In genomic region chr4:14110407-14110806, GRCh38 we compare ENCODE assay signal across 17 cellular contexts.
A peak's percentile ranks its signal among the peaks of the same experiment; 100 is the strongest.
DNase-seq lines count a peak whose midpoint lies in the region; ATAC-seq and TF ChIP-seq lines count a peak whose summit lies in the region.
"Had no signal": no experiment of that assay in that cellular context is flagged by ENCODE, and none has a peak within 500 bp of the region (broad histone marks: within the 10 kb centered on the region; RNA-seq: fewer than 3 reads in every experiment).

No MANE protein-coding gene starts in this region.

- H3K4ac ChIP-seq in IMR-90 (ENCODE audit: low read depth, low read length) (no peak overlapping the region), mesenchymal stem cell (ENCODE audit: low read depth in 1 of 2, low read length in 2 of 2) (no peak overlapping the region)

- H3K79me1 ChIP-seq in IMR-90 (ENCODE audit: low read depth in 1 of 2, low read length in 2 of 2), result no peaks in the 10 kb centered on the region
- H3K79me1 ChIP-seq in mesenchymal stem cell (replicated peaks; ENCODE audit: low read length, poor library complexity, severe bottlenecking), result no peaks in the 10 kb centered on the region

- no peak overlapping the region for H3K4me2 ChIP-seq in IMR-90 (ENCODE audit: low read depth, low read length)
- no peak overlapping the region for H3K4me2 ChIP-seq in mesenchymal stem cell (ENCODE audit: low read length, poor library complexity, severe bottlenecking)
- H3K4me2 ChIP-seq: BLaER1 had no signal

- no peak overlapping the region for H4K8ac ChIP-seq in IMR-90 (ENCODE audit: low read depth in 2 of 2, low read length in 2 of 2)
- no peak overlapping the region for H4K8ac ChIP-seq in mesenchymal stem cell (ENCODE audit: low read length)

- TF ChIP-seq POLR2A in IMR-90 (IDR thresholded peaks at IDR 0.05; ENCODE audit: low read depth, low read length), result no peak

- H4K5ac ChIP-seq in IMR-90 (ENCODE audit: low read depth, low read length), result no peak overlapping the region

- no peaks in the 10 kb centered on the region for H3K4me1 ChIP-seq in IMR-90 (ENCODE audit: control insufficient read depth, insufficient read depth, low read length)
- H3K4me1 ChIP-seq in mesenchymal stem cell (ENCODE audit: control insufficient read depth, insufficient read depth, low read depth, low read length), result peaks cover 1% of the 10 kb centered on the region
- peaks cover 0 to 4% (median 0%) of the 10 kb centered on the region in 4 donors for H3K4me1 ChIP-seq in tibial artery
- H3K4me1 ChIP-seq: BLaER1, sigmoid colon had no signal

- no peak overlapping the region for H3K23ac ChIP-seq in IMR-90 (ENCODE audit: low read depth, low read length)
- no peak overlapping the region for H3K23ac ChIP-seq in mesenchymal stem cell (ENCODE audit: low read length in 2 of 2)

- peak; percentile 55 for DNase-seq in AG08395 (ENCODE audit: low spot score)
- peak; percentile 85 for DNase-seq in IMR-90
- peak; percentile 51 to 88 for DNase-seq in cardiac fibroblast (ENCODE audit: low read depth in 2 of 2)
- peak; percentile 9 for DNase-seq in mesenchymal stem cell
- DNase-seq in activated CD4-positive, alpha-beta memory T cell treated with anti-CD3 and anti-CD28 coated beads, Interleukin-2, amount 10 ng/mL, durations not matched to agents 7 days and 5 days, result no peak
- no peak for DNase-seq in tibial artery
- DNase-seq: activated T-cell treated with anti-CD3 and anti-CD28 coated beads for 4 hours; DMS53; NCI-H524; OCI-M1; sigmoid colon; stimulated activated naive CD8-positive, alpha-beta T cell treated with anti-CD3 and anti-CD28 coated beads, Interleukin-15, Interleukin-2, amounts not matched to agents 100 U/mL and 50 U/mL, for 24 hours had no signal

- H3K9me1 ChIP-seq in IMR-90 (ENCODE audit: insufficient read depth, low read length), result no peaks in the 10 kb centered on the region

- in situ Hi-C loops in IMR-90 (cut with MboI; ENCODE audit: low sequenced_read_pairs), result no loop called here

- H3K4me3 ChIP-seq in IMR-90 (ENCODE audit: insufficient read depth, low read depth, low read length) (no peak overlapping the region), cardiac fibroblast (replicated peaks in 1 of 2; ENCODE audit: low read depth in 2 of 2, low read length in 2 of 2) (no peak overlapping the region), mesenchymal stem cell (ENCODE audit: insufficient read depth in 1 of 2, low read depth in 1 of 2, low read length in 2 of 2) (no peak overlapping the region), tibial artery (no peak overlapping the region)
- H3K4me3 ChIP-seq: BLaER1, lung, sigmoid colon had no signal

- H3K27me3 Mint-ChIP-seq in activated CD4-positive, alpha-beta memory T cell treated with anti-CD3 and anti-CD28 coated beads, Interleukin-2, amount 10 ng/mL, durations not matched to agents 7 days and 5 days, result no peaks in the 10 kb centered on the region

- H3K14ac ChIP-seq in IMR-90 (replicated peaks; ENCODE audit: low read depth, low read length) (no peak overlapping the region), mesenchymal stem cell (ENCODE audit: low read length in 2 of 2) (no peak overlapping the region)

- no peak for TF ChIP-seq RAD21 in IMR-90 (IDR thresholded peaks at IDR 0.05; ENCODE audit: low read length)

- H3K18ac ChIP-seq in IMR-90 (ENCODE audit: low read depth, low read length) (no peak overlapping the region; the same call in 1 of the 2 replicates), mesenchymal stem cell (ENCODE audit: low read depth in 1 of 2, low read length in 2 of 2) (no peak overlapping the region)

- no peaks in the 10 kb centered on the region for H3K36me3 ChIP-seq in IMR-90 (ENCODE audit: control insufficient read depth, insufficient read depth, low read length)
- no peaks in the 10 kb centered on the region for H3K36me3 ChIP-seq in mesenchymal stem cell (ENCODE audit: control insufficient read depth in 1 of 2, insufficient read depth in 2 of 2, low read depth in 1 of 2, low read length in 2 of 2)
- H3K36me3 ChIP-seq in tibial artery, result no peaks in the 10 kb centered on the region
- H3K36me3 ChIP-seq: BLaER1, sigmoid colon had no signal

- H3K4me3 Mint-ChIP-seq in activated CD4-positive, alpha-beta memory T cell treated with anti-CD3 and anti-CD28 coated beads, Interleukin-2, amount 10 ng/mL, durations not matched to agents 7 days and 5 days, result no peak overlapping the region
- H3K4me3 Mint-ChIP-seq: activated naive CD8-positive, alpha-beta T cell had no signal

- no peaks in the 10 kb centered on the region for H3K36me3 Mint-ChIP-seq in activated CD4-positive, alpha-beta memory T cell treated with anti-CD3 and anti-CD28 coated beads, Interleukin-2, amount 10 ng/mL, durations not matched to agents 7 days and 5 days (ENCODE audit: low read depth)
- H3K36me3 Mint-ChIP-seq: activated naive CD8-positive, alpha-beta T cell had no signal

- H3K9ac ChIP-seq in IMR-90 (ENCODE audit: low read depth, low read length) (no peak overlapping the region), mesenchymal stem cell (ENCODE audit: low read length) (peak overlapping the region; percentile 77)
- H3K9ac ChIP-seq: BLaER1 had no signal

- ATAC-seq in IMR-90 (ENCODE audit: low read depth) (peak; percentile 93), HG03378 (IDR thresholded peaks at IDR 0.05; ENCODE audit: unreplicated experiment) (no peak)
- ATAC-seq in activated CD4-positive, CD25-positive, alpha-beta regulatory T cell treated with anti-CD3 and anti-CD28 coated beads, Interleukin-2, amount 50 U/mL, for 24 hours, result no peak
- ATAC-seq: stimulated activated naive CD8-positive, alpha-beta T cell treated with anti-CD3 and anti-CD28 coated beads, Interleukin-15, Interleukin-2, amounts not matched to agents 100 U/mL and 50 U/mL, for 24 hours had no signal

- H3K27ac Mint-ChIP-seq in activated CD4-positive, alpha-beta memory T cell treated with anti-CD3 and anti-CD28 coated beads, Interleukin-2, amount 10 ng/mL, durations not matched to agents 7 days and 5 days, result no peak overlapping the region
- H3K27ac Mint-ChIP-seq: activated naive CD8-positive, alpha-beta T cell had no signal

- H2AK5ac ChIP-seq in IMR-90 (ENCODE audit: low read depth, low read length) (no peak overlapping the region), mesenchymal stem cell (ENCODE audit: low read length, severe bottlenecking) (no peak overlapping the region)

- H2AFZ ChIP-seq in IMR-90 (replicated peaks; ENCODE audit: low read length, poor library complexity) (no peak overlapping the region), mesenchymal stem cell (ENCODE audit: low read depth, low read length) (no peak overlapping the region)

- POLR2A ChIA-PET in IMR-90 (lab: Charles Lee; ENCODE audit: unreplicated experiment), result no interaction called here
- POLR2A ChIA-PET in activated CD4-positive, alpha-beta memory T cell treated with anti-CD3 and anti-CD28 coated beads, Interleukin-2, amount 10 ng/mL, durations not matched to agents 7 days and 5 days (lab: Charles Lee), result no interaction called here

- H2BK15ac ChIP-seq in IMR-90 (ENCODE audit: low read depth, low read length), result 0 out of 3 replicates have a peak overlapping the region, but pooled peaks have one; percentile 31
- no peak overlapping the region for H2BK15ac ChIP-seq in mesenchymal stem cell (ENCODE audit: low read depth, poor library complexity, severe bottlenecking)

- H3K4me1 Mint-ChIP-seq in activated CD4-positive, alpha-beta memory T cell treated with anti-CD3 and anti-CD28 coated beads, Interleukin-2, amount 10 ng/mL, durations not matched to agents 7 days and 5 days, result no peaks in the 10 kb centered on the region

- H3K9me3 ChIP-seq in IMR-90 (ENCODE audit: control insufficient read depth, insufficient read depth, low read length) (no peaks in the 10 kb centered on the region), mesenchymal stem cell (ENCODE audit: control insufficient read depth, low read length) (peaks cover 22% of the 10 kb centered on the region), tibial artery (no peaks in the 10 kb centered on the region)

- H2BK120ac ChIP-seq in IMR-90 (ENCODE audit: low read depth, low read length), result no peak overlapping the region
- no peak overlapping the region for H2BK120ac ChIP-seq in mesenchymal stem cell (ENCODE audit: low read depth, low read length)

- H2BK12ac ChIP-seq in mesenchymal stem cell (ENCODE audit: low read length in 2 of 2), result no peak overlapping the region

- CTCF ChIA-PET in IMR-90 (lab: Yijun Ruan, JAX), result interaction anchor here (0.6 kb wide), 1 partner anchor 149 kb away, joined by 5 read pairs; no protein-coding TSS in a partner anchor
- CTCF ChIA-PET in activated CD4-positive, alpha-beta memory T cell treated with anti-CD3 and anti-CD28 coated beads, Interleukin-2, amount 10 ng/mL, durations not matched to agents 7 days and 5 days (lab: Charles Lee), result no interaction called here

- BruUV-seq in IMR-90 (replicated peaks; lab: Mats Ljungman, UMichigan), result no TSS peak

- intact Hi-C loops in IMR-90 (cut with micrococcal nuclease) (no loop called here), tibial artery (cut with DNase I; ENCODE audit: low total_unique reads) (no loop called here)

- dilution Hi-C loops in IMR-90 (cut with HindIII; ENCODE audit: low sequenced_read_pairs, unreplicated experiment), result no loop called here

- H2BK5ac ChIP-seq in IMR-90 (ENCODE audit: low read depth, low read length, poor library complexity, severe bottlenecking) (no peak overlapping the region), mesenchymal stem cell (ENCODE audit: low read depth, low read length, poor library complexity, severe bottlenecking) (no peak overlapping the region)

- H3K27me3 ChIP-seq in IMR-90 (ENCODE audit: control insufficient read depth, insufficient read depth, low read length), result no peaks in the 10 kb centered on the region
- no peaks in the 10 kb centered on the region for H3K27me3 ChIP-seq in mesenchymal stem cell (ENCODE audit: control insufficient read depth in 1 of 2, insufficient read depth in 1 of 2, low read length in 2 of 2)
- H3K27me3 ChIP-seq in tibial artery, result no peaks in the 10 kb centered on the region
- H3K27me3 ChIP-seq: BLaER1, sigmoid colon had no signal

- no peaks in the 10 kb centered on the region for H4K20me1 ChIP-seq in IMR-90 (ENCODE audit: insufficient read depth, low read length)
- H4K20me1 ChIP-seq: BLaER1 had no signal

- no peak overlapping the region for H2AK9ac ChIP-seq in IMR-90 (replicated peaks; ENCODE audit: low read depth, low read length, poor library complexity)

- TF ChIP-seq CTCF in IMR-90 (conservative IDR thresholded peaks at IDR 0.05; ENCODE audit: low read depth, low read length), result no peak
- TF ChIP-seq CTCF in cardiac fibroblast (IDR thresholded peaks at IDR 0.05; ENCODE audit: low read depth, low read length), result no peak
- TF ChIP-seq CTCF in tibial artery (IDR thresholded peaks at IDR 0.05), result no peak

- no peak overlapping the region for H2BK20ac ChIP-seq in IMR-90 (ENCODE audit: low read depth, low read length)

- peaks cover 10% of the 10 kb centered on the region for H3K9me3 Mint-ChIP-seq in activated CD4-positive, alpha-beta memory T cell treated with anti-CD3 and anti-CD28 coated beads, Interleukin-2, amount 10 ng/mL, durations not matched to agents 7 days and 5 days

- H4K91ac ChIP-seq in IMR-90 (ENCODE audit: insufficient read depth, low read depth, low read length) (no peak overlapping the region), mesenchymal stem cell (ENCODE audit: low read length) (no peak overlapping the region)

- H3K56ac ChIP-seq in IMR-90 (ENCODE audit: extremely low read depth, insufficient read depth, low read length), result no peak overlapping the region

- H3K27ac ChIP-seq in IMR-90 (ENCODE audit: insufficient read depth, low read length) (no peak overlapping the region), mesenchymal stem cell (ENCODE audit: low read length, poor library complexity, severe bottlenecking) (no peak overlapping the region), tibial artery (no peak overlapping the region)
- H3K27ac ChIP-seq: BLaER1, sigmoid colon had no signal

- 100% methylated on average over 1 of the region's 2 CpGs; no CpG with 5 or more reads in 1 of the 2 experiments for WGBS in IMR-90 (ENCODE audit: extremely low coverage in 2 of 2, insufficient read length in 1 of 2), 2 experiments
- 83% methylated on average over 1 of the region's 2 CpGs for WGBS in mesenchymal stem cell

Comparison
In these comparisons a context has a peak if more than half of its experiments do, and no peak if none do; other contexts are left out.
1. DNase-seq: peak in AG08395 (single experiment), IMR-90 (single experiment), cardiac fibroblast (2 of 2) and mesenchymal stem cell (single experiment); none in activated CD4-positive, alpha-beta memory T cell treated with anti-CD3 and anti-CD28 coated beads, Interleukin-2, amount 10 ng/mL, durations not matched to agents 7 days and 5 days (single experiment) and tibial artery (0 of 2).